9 cellular contexts compared by ENCODE assay signal in genomic region chr2:112941753-112942653, GRCh38. TPM values are rescaled to one million over a fixed set of nuclear protein-coding genes. Genes with fewer than 3 reads are reported as not detected.
DNase-seq lines count a peak whose midpoint lies in the region; ATAC-seq and TF ChIP-seq lines count a peak whose summit lies in the region.
"Had no signal": no experiment of that assay in that cellular context is flagged by ENCODE, and none has a peak within 500 bp of the region (broad histone marks: within the 10 kb centered on the region; RNA-seq: fewer than 3 reads in every experiment).

No MANE protein-coding gene starts in this region.

- H3K36me3 Mint-ChIP-seq in Caco-2 (ENCODE audit: insufficient read depth, unreplicated experiment) (peaks cover 4% of the 10 kb centered on the region), neural progenitor cell (no peaks in the 10 kb centered on the region)

- H4K20me1 ChIP-seq in OCI-LY1 (ENCODE audit: insufficient read depth, low read length): no peaks in the 10 kb centered on the region
- no peaks in the 10 kb centered on the region for H4K20me1 ChIP-seq in fibroblast of lung (ENCODE audit: control insufficient read depth, extremely low read depth, insufficient read depth, low read length)
- H4K20me1 ChIP-seq in neural progenitor cell (ENCODE audit: low read depth): no peaks in the 10 kb centered on the region

- intact Hi-C loops in Caco-2 (cut with micrococcal nuclease; ENCODE audit: unreplicated experiment): loop anchor here (1.0 to 5.0 kb wide), 2 partner anchors 40 to 193 kb away; no protein-coding TSS in a partner anchor

- H3K4me1 ChIP-seq in Caco-2 (peaks cover 9% of the 10 kb centered on the region; the same call in 1 of the 2 replicates), OCI-LY1 (ENCODE audit: insufficient read depth, low read length, severe bottlenecking) (no peaks in the 10 kb centered on the region), fibroblast of lung (ENCODE audit: control insufficient read depth, extremely low read depth, insufficient read depth, low read length) (no peaks in the 10 kb centered on the region), neural progenitor cell (no peaks in the 10 kb centered on the region), suprapubic skin (no peaks in the 10 kb centered on the region)

- H3K4me2 ChIP-seq in OCI-LY1 (ENCODE audit: low read length): no peak overlapping the region
- no peak overlapping the region for H3K4me2 ChIP-seq in fibroblast of lung (ENCODE audit: extremely low read depth, insufficient read depth, low read length)
- H3K4me2 ChIP-seq in neural progenitor cell: no peak overlapping the region

- H3K4me3 ChIP-seq in Caco-2 (ENCODE audit: low read depth, low read length) (no peak overlapping the region), OCI-LY1 (ENCODE audit: low read depth, low read length, poor library complexity, severe bottlenecking) (no peak overlapping the region), fibroblast of lung (replicated peaks in 1 of 4; ENCODE audit: control extremely low read depth in 1 of 4, insufficient read depth in 1 of 4, low read depth in 3 of 4, low read length in 4 of 4) (no peak overlapping the region), neural progenitor cell (no peak overlapping the region), suprapubic skin (no peak overlapping the region)

- ATAC-seq in GM19372 (IDR thresholded peaks at IDR 0.05; ENCODE audit: low read depth, unreplicated experiment): peak; percentile 74

- no peak for TF ChIP-seq EP300 in suprapubic skin (IDR thresholded peaks at IDR 0.05)

- H3K27me3 ChIP-seq in Caco-2 (replicated peaks; ENCODE audit: control insufficient read depth, insufficient read depth, low read length) (no peaks in the 10 kb centered on the region), OCI-LY1 (ENCODE audit: insufficient read depth, low read length) (0 out of 2 replicates have a peak, but pooled peaks cover 3% of the 10 kb centered on the region), fibroblast of lung (ENCODE audit: control insufficient read depth, insufficient read depth, low read length) (no peaks in the 10 kb centered on the region), neural progenitor cell (peaks cover 5% of the 10 kb centered on the region), suprapubic skin (peaks cover 6% of the 10 kb centered on the region)

- H3F3A ChIP-seq in OCI-LY1 (ENCODE audit: insufficient read depth, low read length) (no peaks in the 10 kb centered on the region), neural progenitor cell (ENCODE audit: low read depth) (no peaks in the 10 kb centered on the region)

- TF ChIP-seq CTCF in Caco-2 (IDR thresholded peaks at IDR 0.05; ENCODE audit: insufficient read depth in 1 of 2, low read depth in 1 of 2, low read length in 1 of 2, severe bottlenecking in 1 of 2, unreplicated experiment in 1 of 2) (peak; percentile 80 to 84), OCI-LY1 (IDR thresholded peaks at IDR 0.05; ENCODE audit: low read length) (peak; percentile 87), fibroblast of lung (conservative IDR thresholded peaks at IDR 0.05 in 1 of 2, IDR thresholded peaks at IDR 0.05 in 1 of 2; ENCODE audit: low read depth in 1 of 2, low read length in 2 of 2) (peak; percentile 90 to 98), neural progenitor cell (IDR thresholded peaks at IDR 0.05) (peak; percentile 94), suprapubic skin (IDR thresholded peaks at IDR 0.05) (peak; percentile 20 to 77)

- H3K9me3 Mint-ChIP-seq in Caco-2 (ENCODE audit: unreplicated experiment) (no peaks in the 10 kb centered on the region), neural progenitor cell (peaks cover 8% of the 10 kb centered on the region)

- no peak for TF ChIP-seq POLR2A in suprapubic skin (IDR thresholded peaks at IDR 0.05)

- no TSS peak for BruUV-seq in Caco-2 (replicated peaks; lab: Mats Ljungman, UMichigan)

- H3K9me3 ChIP-seq in Caco-2: peaks cover 13% of the 10 kb centered on the region
- H3K9me3 ChIP-seq in OCI-LY1 (ENCODE audit: low read length): peaks cover 4% of the 10 kb centered on the region; the same call in 1 of the 2 replicates
- no peaks in the 10 kb centered on the region for H3K9me3 ChIP-seq in fibroblast of lung (ENCODE audit: control insufficient read depth, insufficient read depth, low read depth, low read length)
- no peaks in the 10 kb centered on the region for H3K9me3 ChIP-seq in neural progenitor cell (ENCODE audit: low read depth)
- peaks cover 4% of the 10 kb centered on the region for H3K9me3 ChIP-seq in suprapubic skin

- DNase-seq in Caco-2: peak; percentile 79 to 84
- peak; percentile 82 for DNase-seq in HPDE6-E6E7 (ENCODE audit: extremely low spot score)
- DNase-seq in activated T-cell treated with anti-CD3 and anti-CD28 coated beads for 24 hours (ENCODE audit: low read depth): peak; percentile 42
- peak; percentile 63 to 77 for DNase-seq in fibroblast of lung (ENCODE audit: low read depth in 2 of 2)
- peak; percentile 90 for DNase-seq in neural progenitor cell (ENCODE audit: low spot score)
- peak in 1 of 2 donors; percentile 66 for DNase-seq in suprapubic skin (ENCODE audit: low spot score in 2 of 2)

- H3K4me3 Mint-ChIP-seq in Caco-2 (ENCODE audit: unreplicated experiment): no peak overlapping the region
- no peak overlapping the region for H3K4me3 Mint-ChIP-seq in neural progenitor cell

- H3K27ac ChIP-seq in OCI-LY1 (ENCODE audit: low read depth, low read length, poor library complexity, severe bottlenecking) (no peak overlapping the region), fibroblast of lung (ENCODE audit: insufficient read depth, low read length) (no peak overlapping the region), neural progenitor cell (no peak overlapping the region), suprapubic skin (no peak overlapping the region)

- H3K27ac Mint-ChIP-seq in Caco-2 (ENCODE audit: unreplicated experiment): no peak overlapping the region
- H3K27ac Mint-ChIP-seq in neural progenitor cell: no peak overlapping the region

- H3K4me1 Mint-ChIP-seq in Caco-2 (ENCODE audit: low read depth, unreplicated experiment) (peaks cover 5% of the 10 kb centered on the region), neural progenitor cell (no peaks in the 10 kb centered on the region)

- POLR2A ChIA-PET in Caco-2 (lab: Charles Lee): no interaction called here

- H3K9me2 ChIP-seq in OCI-LY1 (ENCODE audit: low read depth, low read length): no peaks in the 10 kb centered on the region

- H3K36me3 ChIP-seq in Caco-2 (ENCODE audit: control insufficient read depth, insufficient read depth, low read length) (no peaks in the 10 kb centered on the region), OCI-LY1 (ENCODE audit: insufficient read depth, low read length) (no peaks in the 10 kb centered on the region; the same call in 1 of the 2 replicates), fibroblast of lung (ENCODE audit: control insufficient read depth, insufficient read depth, low read length) (no peaks in the 10 kb centered on the region), neural progenitor cell (no peaks in the 10 kb centered on the region), suprapubic skin (no peaks in the 10 kb centered on the region)

- H2AFZ ChIP-seq in OCI-LY1 (ENCODE audit: low read length): no peak overlapping the region
- H2AFZ ChIP-seq in fibroblast of lung (ENCODE audit: low read length): no peak overlapping the region
- no peak overlapping the region for H2AFZ ChIP-seq in neural progenitor cell (replicated peaks)

- CTCF ChIA-PET in Caco-2 (lab: Charles Lee): interaction anchor here (0.5 to 3.2 kb wide), 24 partner anchors 10 to 393 kb away, joined by 3 to 41 read pairs (median 5); partner anchors contain the start of genes CKAP2L and IL1B

- H3K27me3 Mint-ChIP-seq in Caco-2 (ENCODE audit: insufficient read depth, unreplicated experiment) (no peaks in the 10 kb centered on the region), neural progenitor cell (ENCODE audit: insufficient read depth, low read depth) (peaks cover 2% of the 10 kb centered on the region)

- H3K9ac ChIP-seq in OCI-LY1 (ENCODE audit: low read length): no peak overlapping the region
- H3K9ac ChIP-seq in fibroblast of lung (ENCODE audit: insufficient read depth, low read length): no peak overlapping the region
- H3K9ac ChIP-seq in neural progenitor cell: no peak overlapping the region

- H3K79me2 ChIP-seq in OCI-LY1 (ENCODE audit: insufficient read depth, low read length) (no peaks in the 10 kb centered on the region), fibroblast of lung (ENCODE audit: control insufficient read depth, insufficient read depth, low read length) (no peaks in the 10 kb centered on the region), neural progenitor cell (ENCODE audit: low read depth) (no peaks in the 10 kb centered on the region)

- 24% methylated on average over 14 of the region's 14 CpGs for WGBS in suprapubic skin

RNA-seq across cellular contexts. Expression of gene IL37, which starts 31.0 kb away (rescaled TPM):
- total RNA-seq in Caco-2 (2022) (0.44 TPM in 1 of 2 replicates, not detected in the other), fibroblast of lung (not detected in 2 replicates), neural progenitor cell (ENCODE audit: low replicate concordance) (0.93 TPM in 1 of 2 replicates, not detected in the other), suprapubic skin (100 to 1,000 TPM in 3 of 4 donors, 1 to 10 TPM in 1; 7.2 to 133 (median 124) TPM)
- polyA plus RNA-seq in fibroblast of lung: not detected in 2 replicates
- polyA plus RNA-seq in fibroblast of lung (2012): not detected in 2 replicates
- polyA minus RNA-seq in fibroblast of lung (ENCODE audit: low replicate concordance): not detected in 2 replicates
- polyA plus RNA-seq: adipose tissue had no signal

RNA-seq across cellular contexts. Expression of gene IL36G, which starts 35.8 kb away (rescaled TPM):
- total RNA-seq in Caco-2 (2022): not detected in 2 replicates
- not detected in 2 replicates for total RNA-seq in fibroblast of lung
- not detected in 2 replicates for polyA plus RNA-seq in fibroblast of lung
- not detected in 2 replicates for polyA plus RNA-seq in fibroblast of lung (2012)
- polyA minus RNA-seq in fibroblast of lung (ENCODE audit: low replicate concordance): not detected in 2 replicates
- 0.59 and 1.3 TPM in 2 replicates for total RNA-seq in neural progenitor cell (ENCODE audit: low replicate concordance)
- total RNA-seq in suprapubic skin: 10 to 100 TPM; 13.4 to 28.8 (median 17.1) TPM
- polyA plus RNA-seq: adipose tissue had no signal
